10 cellular contexts compared by ENCODE assay signal in the genomic region with DNA sequence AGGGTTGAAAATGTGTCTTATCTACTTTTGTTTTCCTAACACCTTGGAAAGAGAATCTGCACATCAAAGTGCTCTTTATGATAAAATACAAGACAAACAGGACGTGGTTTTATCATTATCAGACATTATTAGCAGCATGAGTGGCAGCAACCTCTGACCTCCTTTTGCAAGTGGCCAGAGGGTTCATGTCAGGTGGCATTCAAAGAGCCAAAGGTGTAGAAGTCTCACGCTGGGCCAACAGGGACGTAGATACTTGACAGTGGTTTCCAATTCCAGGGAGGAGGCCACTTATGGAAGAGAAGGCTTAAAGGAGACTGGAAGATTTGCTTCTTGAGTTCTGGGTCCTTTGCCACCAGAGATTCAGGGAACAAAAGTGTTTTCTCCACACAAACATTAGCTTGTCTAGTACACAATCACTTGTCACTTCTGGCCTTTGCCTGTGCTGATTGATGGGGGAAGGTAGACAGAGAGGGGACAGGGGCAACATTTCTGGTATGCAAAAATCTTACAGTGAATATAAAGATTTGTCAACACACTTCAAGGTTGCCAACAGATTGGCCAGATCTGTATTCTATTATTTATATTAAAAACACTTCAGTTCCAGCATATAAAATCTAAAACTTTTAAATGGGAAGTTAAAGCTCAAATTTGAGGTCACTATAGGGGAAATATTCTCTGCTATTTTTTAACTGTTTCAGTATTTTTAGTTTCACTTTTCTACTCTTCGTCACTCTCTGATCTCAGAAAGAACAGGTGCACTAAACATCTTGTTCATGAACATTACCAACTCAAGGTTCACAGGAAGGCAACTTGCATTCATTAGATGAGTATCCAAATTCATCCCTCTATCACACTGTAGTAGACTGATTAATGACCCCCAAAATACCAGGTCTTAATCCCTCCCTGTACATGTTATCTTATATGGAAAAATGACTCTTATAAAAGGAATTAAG. TPM values are rescaled to one million over a fixed set of nuclear protein-coding genes. Genes with fewer than 3 reads are reported as not detected.
DNase-seq lines count a peak whose midpoint lies in the region; ATAC-seq and TF ChIP-seq lines count a peak whose summit lies in the region.
"Had no signal": no experiment of that assay in that cellular context is flagged by ENCODE, and none has a peak within 500 bp of the region (broad histone marks: within the 10 kb centered on the region; RNA-seq: fewer than 3 reads in every experiment).

No MANE protein-coding gene starts in this region.

- no peaks in the 10 kb centered on the region for H4K20me1 ChIP-seq in Karpas-422 (ENCODE audit: insufficient read depth, low read depth, low read length)

- peaks cover 69% of the 10 kb centered on the region for H3K4me1 ChIP-seq in Karpas-422 (ENCODE audit: low read length)
- no peaks in the 10 kb centered on the region for H3K4me1 ChIP-seq in ovary (ENCODE audit: insufficient read depth)
- H3K4me1 ChIP-seq: A549 had no signal

- intact Hi-C loops in activated CD4-positive, alpha-beta T cell treated with anti-CD3 and anti-CD28 coated beads for 36 hours (cut with DNase I, micrococcal nuclease) = no loop called here
- intact Hi-C loops in ovary (cut with DNase I) = no loop called here

- CTCF ChIA-PET in activated CD4-positive, alpha-beta T cell treated with anti-CD3 and anti-CD28 coated beads for 36 hours (lab: Charles Lee) = interaction anchor here (0.8 to 1.1 kb wide), 3 partner anchors 19 to 62 kb away, joined by 3 to 4 read pairs (median 3); no protein-coding TSS in a partner anchor

- H3K4me1 Mint-ChIP-seq in activated CD4-positive, alpha-beta T cell treated with anti-CD3 and anti-CD28 coated beads for 36 hours = peaks cover 29% of the 10 kb centered on the region
- H3K4me1 Mint-ChIP-seq in natural killer cell treated with Interleukin-12 subunit alpha and Interleukin-12 subunit beta and Interleukin-15 and Interleukin-18, amount 100 ng/mL, for 72 hours (ENCODE audit: low read depth in 2 of 2) = peaks cover 26 to 39% of the 10 kb centered on the region in 2 donors
- H3K4me1 Mint-ChIP-seq in glutamatergic neuron (ENCODE audit: low read depth, unreplicated experiment) = no peaks in the 10 kb centered on the region

- H3K27me3 ChIP-seq in Karpas-422 (ENCODE audit: low read length) (no peaks in the 10 kb centered on the region), ovary (no peaks in the 10 kb centered on the region)

- H3K9me2 ChIP-seq in Karpas-422 (replicated peaks; ENCODE audit: insufficient read depth, low read length) = no peaks in the 10 kb centered on the region

- no peaks in the 10 kb centered on the region for H3K9me3 Mint-ChIP-seq in activated CD4-positive, alpha-beta T cell treated with anti-CD3 and anti-CD28 coated beads for 36 hours (ENCODE audit: low read depth)
- H3K9me3 Mint-ChIP-seq in natural killer cell treated with Interleukin-12 subunit alpha and Interleukin-12 subunit beta and Interleukin-15 and Interleukin-18, amount 100 ng/mL, for 72 hours = peaks cover 5% of the 10 kb centered on the region
- no peaks in the 10 kb centered on the region for H3K9me3 Mint-ChIP-seq in glutamatergic neuron (ENCODE audit: unreplicated experiment)

- TF ChIP-seq POLR2A in ovary (IDR thresholded peaks at IDR 0.05) = no peak

- H3K27ac Mint-ChIP-seq in activated CD4-positive, alpha-beta T cell treated with anti-CD3 and anti-CD28 coated beads for 36 hours = peak overlapping the region; percentile 86
- H3K27ac Mint-ChIP-seq in natural killer cell treated with Interleukin-12 subunit alpha and Interleukin-12 subunit beta and Interleukin-15 and Interleukin-18, amount 100 ng/mL, for 72 hours = peak overlapping the region; percentile 65 to 67
- no peak overlapping the region for H3K27ac Mint-ChIP-seq in glutamatergic neuron (ENCODE audit: unreplicated experiment)

- 78 to 80% (median 79%) methylated on average over 4 of the region's 4 CpGs for WGBS in ovary, 3 donors

- TF ChIP-seq EP300 in ovary (IDR thresholded peaks at IDR 0.05) = no peak

- H3K27me3 Mint-ChIP-seq in activated CD4-positive, alpha-beta T cell treated with anti-CD3 and anti-CD28 coated beads for 36 hours = no peaks in the 10 kb centered on the region
- no peaks in the 10 kb centered on the region for H3K27me3 Mint-ChIP-seq in natural killer cell treated with Interleukin-12 subunit alpha and Interleukin-12 subunit beta and Interleukin-15 and Interleukin-18, amount 100 ng/mL, for 72 hours
- no peaks in the 10 kb centered on the region for H3K27me3 Mint-ChIP-seq in glutamatergic neuron (ENCODE audit: unreplicated experiment)

- no peaks in the 10 kb centered on the region for H3K36me3 Mint-ChIP-seq in activated CD4-positive, alpha-beta T cell treated with anti-CD3 and anti-CD28 coated beads for 36 hours (ENCODE audit: low read depth)
- H3K36me3 Mint-ChIP-seq in natural killer cell treated with Interleukin-12 subunit alpha and Interleukin-12 subunit beta and Interleukin-15 and Interleukin-18, amount 100 ng/mL, for 72 hours = peaks cover 6% of the 10 kb centered on the region
- H3K36me3 Mint-ChIP-seq in glutamatergic neuron (ENCODE audit: unreplicated experiment) = no peaks in the 10 kb centered on the region

- POLR2A ChIA-PET in activated CD4-positive, alpha-beta T cell treated with anti-CD3 and anti-CD28 coated beads for 36 hours (lab: Charles Lee) = no interaction called here

- peak overlapping the region; percentile 47 for H3K4me3 Mint-ChIP-seq in activated CD4-positive, alpha-beta T cell treated with anti-CD3 and anti-CD28 coated beads for 36 hours
- peak overlapping the region; percentile 74 for H3K4me3 Mint-ChIP-seq in natural killer cell treated with Interleukin-12 subunit alpha and Interleukin-12 subunit beta and Interleukin-15 and Interleukin-18, amount 100 ng/mL, for 72 hours
- H3K4me3 Mint-ChIP-seq in glutamatergic neuron (ENCODE audit: unreplicated experiment) = no peak overlapping the region

- H3K27ac ChIP-seq in Karpas-422 (ENCODE audit: low read length) (peak overlapping the region; percentile 98), ovary (no peak overlapping the region)
- H3K27ac ChIP-seq: A549 had no signal

- H3K4me2 ChIP-seq in Karpas-422 (ENCODE audit: low read depth, low read length, poor library complexity, severe bottlenecking) = peak overlapping the region; percentile 82
- H3K4me2 ChIP-seq: A549 had no signal

- H3K9ac ChIP-seq in Karpas-422 (ENCODE audit: low read length) = peak overlapping the region; percentile 57

- H3K4me3 ChIP-seq in Karpas-422 (ENCODE audit: low read length) = peak overlapping the region; percentile 45
- no peak overlapping the region for H3K4me3 ChIP-seq in ovary
- H3K4me3 ChIP-seq: A549 had no signal

- no peak for DNase-seq in activated CD4-positive, alpha-beta T cell treated with anti-CD3 and anti-CD28 coated beads for 36 hours
- DNase-seq in activated CD4-positive, alpha-beta T cell treated with anti-CD3 and anti-CD28 coated beads for 4 hours = no peak
- peak; percentile 64 for DNase-seq in Karpas-422
- no peak for DNase-seq in natural killer cell treated with Interleukin-12 subunit alpha and Interleukin-12 subunit beta and Interleukin-15 and Interleukin-18, amount 100 ng/mL, for 72 hours (ENCODE audit: low spot score)
- DNase-seq in ovary = no peak
- no peak for DNase-seq in glutamatergic neuron
- no peak for DNase-seq in NCI-H526 (lab: John Stamatoyannopoulos, UW)
- DNase-seq: cortex of kidney had no signal

- H3K79me2 ChIP-seq in Karpas-422 (ENCODE audit: low read length) = no peaks in the 10 kb centered on the region

- no peaks in the 10 kb centered on the region for H3K9me3 ChIP-seq in Karpas-422 (ENCODE audit: low read length)
- H3K9me3 ChIP-seq in ovary = no peaks in the 10 kb centered on the region
- H3K9me3 ChIP-seq: A549 had no signal

- TF ChIP-seq CTCF in ovary (IDR thresholded peaks at IDR 0.05) (no peak), glutamatergic neuron (IDR thresholded peaks at IDR 0.05; ENCODE audit: partially characterized antibody, unreplicated experiment) (no peak)

- ATAC-seq in activated CD4-positive, alpha-beta T cell treated with anti-CD3 and anti-CD28 coated beads for 36 hours = peak; percentile 70
- peak; percentile 62 for ATAC-seq in HG02588 (IDR thresholded peaks at IDR 0.05; ENCODE audit: unreplicated experiment)
- no peak for ATAC-seq in natural killer cell treated with Interleukin-12 subunit alpha and Interleukin-12 subunit beta and Interleukin-15 and Interleukin-18, amount 100 ng/mL, for 72 hours
- ATAC-seq: A549 had no signal

- H2AFZ ChIP-seq in Karpas-422 (ENCODE audit: low read length) = peak overlapping the region; percentile 47; the same call in 1 of the 2 replicates

- H3K36me3 ChIP-seq in Karpas-422 (ENCODE audit: insufficient read depth, low read length) (no peaks in the 10 kb centered on the region), ovary (no peaks in the 10 kb centered on the region)

RNA-seq across cellular contexts. Expression of a gene that starts 52.1 kb away (rescaled TPM):
- 1 to 10 TPM; 2.3 to 2.8 TPM for total RNA-seq in activated CD4-positive, alpha-beta T cell treated with anti-CD3 and anti-CD28 coated beads for 36 hours
- total RNA-seq in Karpas-422 (2014; rRNA removed; shearing (Covaris generic); ENCODE audit: low replicate concordance) = 14.2 and 30.6 TPM in 2 replicates
- total RNA-seq in natural killer cell treated with Interleukin-12 subunit alpha and Interleukin-12 subunit beta and Interleukin-15 and Interleukin-18, amount 100 ng/mL, for 72 hours = 1 to 10 TPM; 6.9 to 7.8 TPM
- 10 to 100 TPM in 3 of 7 donors, 1 to 10 TPM in 4; 5.6 to 13.5 (median 9.7) TPM for total RNA-seq in ovary
- 1 to 10 TPM; 6.9 to 7.1 TPM for polyA plus RNA-seq in ovary
- total RNA-seq in glutamatergic neuron (ENCODE audit: unreplicated experiment) = 12.1 TPM

Comparison
In these comparisons a context has a peak if more than half of its experiments do, and no peak if none do; other contexts are left out.
1. ATAC-seq: peak in activated CD4-positive, alpha-beta T cell treated with anti-CD3 and anti-CD28 coated beads for 36 hours (single experiment) and HG02588 (single experiment); none in natural killer cell treated with Interleukin-12 subunit alpha and Interleukin-12 subunit beta and Interleukin-15 and Interleukin-18, amount 100 ng/mL, for 72 hours (0 of 2).